In genomic region chr3:38459499-38460048, GRCh38 we compare ENCODE assay signal across 17 cellular contexts. TPM values are rescaled to one million over a fixed set of nuclear protein-coding genes. Genes with fewer than 3 reads are reported as not detected.
DNase-seq lines count a peak whose midpoint lies in the region; ATAC-seq and TF ChIP-seq lines count a peak whose summit lies in the region.
"Had no signal": no experiment of that assay in that cellular context is flagged by ENCODE, and none has a peak within 500 bp of the region (broad histone marks: within the 10 kb centered on the region; RNA-seq: fewer than 3 reads in every experiment).

No MANE protein-coding gene starts in this region.

- H4K91ac ChIP-seq in neuronal stem cell (ENCODE audit: low read depth, low read length, poor library complexity): no peak overlapping the region

- H3K27me3 ChIP-seq in dorsolateral prefrontal cortex (no peaks in the 10 kb centered on the region), neuronal stem cell (ENCODE audit: control insufficient read depth in 3 of 3, insufficient read depth in 3 of 3, low read depth in 1 of 3, low read length in 3 of 3) (no peaks in the 10 kb centered on the region), transverse colon (no peaks in the 10 kb centered on the region)

- in situ Hi-C loops in transverse colon (cut with MboI; ENCODE audit: low pct_ligation_motif_present in 1 of 4, low pct_unique_long_range_greater_than_20kb in 1 of 4, low sequenced_read_pairs in 3 of 4): loop anchor here in 1 of 4 donors (25.0 kb wide), 1 partner anchor 322 kb away; the partner anchor contains the start of genes ACAA1 and MYD88

- no peak overlapping the region for H2BK5ac ChIP-seq in neuronal stem cell (ENCODE audit: low read length)

- intact Hi-C loops in dorsolateral prefrontal cortex (cut with DNase I): loop anchor here (5.0 to 10.0 kb wide), 3 partner anchors 33 to 455 kb away; partner anchors contain the start of gene XYLB (in 1 of the 2)
- intact Hi-C loops in transverse colon (cut with DNase I; ENCODE audit: low total_unique reads): no loop called here

- peak overlapping the region; percentile 57 for H3K18ac ChIP-seq in neuronal stem cell (ENCODE audit: low read length)

- no peak for ATAC-seq in GM21717 (IDR thresholded peaks at IDR 0.05; ENCODE audit: unreplicated experiment)
- ATAC-seq in HG02885 (IDR thresholded peaks at IDR 0.05; ENCODE audit: poor library complexity, unreplicated experiment): no peak
- ATAC-seq: stimulated activated naive CD8-positive, alpha-beta T cell treated with anti-CD3 and anti-CD28 coated beads, Interleukin-15, Interleukin-2, amounts not matched to agents 100 U/mL and 50 U/mL, for 24 hours; T-helper 17 cell had no signal

- no peak overlapping the region for H2AK5ac ChIP-seq in neuronal stem cell (ENCODE audit: low read depth, low read length)

- H3K79me1 ChIP-seq in neuronal stem cell (ENCODE audit: low read depth, low read length): peaks cover 21% of the 10 kb centered on the region

- H3K4me2 ChIP-seq in neuronal stem cell (ENCODE audit: insufficient read depth, low read length, poor library complexity, severe bottlenecking): no peak overlapping the region

- peak; percentile 48 for DNase-seq in DMS 273 (lab: John Stamatoyannopoulos, UW; ENCODE audit: unreplicated experiment)
- no peak for DNase-seq in DMS 273 treated with DMSO at 0.1 percent for 48 hours (lab: John Stamatoyannopoulos, UW)
- no peak for DNase-seq in dorsolateral prefrontal cortex
- DNase-seq in neuronal stem cell (ENCODE audit: low spot score): no peak
- no peak for DNase-seq in transverse colon
- no peak for DNase-seq in stimulated activated CD4-positive, alpha-beta T cell treated with anti-CD3 and anti-CD28 coated beads, Interleukin-4, amount 100 ng/mL, for 1 hour
- DNase-seq: 8988T; activated naive CD4-positive, alpha-beta T cell; Caco-2; cerebellar nuclear complex; GOT3; NCI-H2081 treated with DMSO at 0.1 percent for 48 hours; stimulated activated naive CD8-positive, alpha-beta T cell treated with anti-CD3 and anti-CD28 coated beads, Interleukin-15, Interleukin-2, amounts not matched to agents 100 U/mL and 50 U/mL, for 24 hours; T-helper 17 cell had no signal

- TF ChIP-seq EP300 in transverse colon (IDR thresholded peaks at IDR 0.05; ENCODE audit: low read depth): no peak

- peaks cover 2 to 14% of the 10 kb centered on the region in 2 donors for H3K9me3 ChIP-seq in neuronal stem cell (replicated peaks in 1 of 2; ENCODE audit: control insufficient read depth in 2 of 2, insufficient read depth in 1 of 2, low read depth in 1 of 2, low read length in 2 of 2)
- no peaks in the 10 kb centered on the region for H3K9me3 ChIP-seq in transverse colon
- H3K9me3 ChIP-seq: Caco-2 had no signal

- no peak overlapping the region for H2BK120ac ChIP-seq in neuronal stem cell (ENCODE audit: low read depth, low read length)

- H2BK12ac ChIP-seq in neuronal stem cell (ENCODE audit: low read length): no peak overlapping the region

- TF ChIP-seq CTCF in dorsolateral prefrontal cortex (IDR thresholded peaks at IDR 0.05 in 54 of 56, conservative IDR thresholded peaks at IDR 0.05 in 2 of 56; ENCODE audit: low read depth in 1 of 56, partially characterized antibody in 56 of 56): no peak
- TF ChIP-seq CTCF in transverse colon (IDR thresholded peaks at IDR 0.05): no peak

- H3K14ac ChIP-seq in neuronal stem cell (ENCODE audit: low read length): peak overlapping the region; percentile 76

- H2BK15ac ChIP-seq in neuronal stem cell (ENCODE audit: low read length): no peak overlapping the region

- peaks cover 4 to 38% of the 10 kb centered on the region in 2 donors for H3K36me3 ChIP-seq in neuronal stem cell (replicated peaks in 1 of 2; ENCODE audit: control insufficient read depth in 2 of 2, insufficient read depth in 2 of 2, low read length in 2 of 2)
- H3K36me3 ChIP-seq in transverse colon: no peaks in the 10 kb centered on the region

- TF ChIP-seq POLR2A in transverse colon (IDR thresholded peaks at IDR 0.05): no peak

- H4K8ac ChIP-seq in neuronal stem cell (ENCODE audit: low read depth, low read length): no peak overlapping the region

- WGBS in neuronal stem cell (ENCODE audit: extremely low coverage in 2 of 2, insufficient read length in 2 of 2, insufficient replicate concordance in 1 of 2), 2 donors: no CpG with 5 or more reads among the region's 10 CpGs
- WGBS in transverse colon (ENCODE audit: low coverage in 1 of 2), 2 donors: 77% methylated on average over 5 of the region's 10 CpGs; no CpG with 5 or more reads in 1 of the 2 donors

- H2AFZ ChIP-seq in neuronal stem cell (ENCODE audit: low read length): no peak overlapping the region

- H3K9ac ChIP-seq in neuronal stem cell (ENCODE audit: low read depth, low read length, poor library complexity): no peak overlapping the region

- H3K23ac ChIP-seq in neuronal stem cell (ENCODE audit: low read depth, low read length, poor library complexity): peak overlapping the region; percentile 27

- peak overlapping the region; percentile 10 for H3K4ac ChIP-seq in neuronal stem cell (ENCODE audit: low read length)

- H3K4me1 ChIP-seq in neuronal stem cell (ENCODE audit: control insufficient read depth in 2 of 2, insufficient read depth in 1 of 2, low read depth in 1 of 2, low read length in 2 of 2) (peaks cover 8 to 24% of the 10 kb centered on the region in 2 donors), transverse colon (peaks cover 23 to 62% (median 40%) of the 10 kb centered on the region in 4 donors)

- H3K27ac ChIP-seq in dorsolateral prefrontal cortex (peak overlapping the region in 41 of 59 donors; percentile 3 to 83 (median 52)), neuronal stem cell (replicated peaks; ENCODE audit: low read length) (no peak overlapping the region), transverse colon (peak overlapping the region; percentile 69 to 81 (median 76))

- peak overlapping the region in 2 of 59 donors; percentile 9 to 17 for H3K4me3 ChIP-seq in dorsolateral prefrontal cortex
- no peak overlapping the region for H3K4me3 ChIP-seq in neuronal stem cell (ENCODE audit: low read length in 2 of 2)
- H3K4me3 ChIP-seq in transverse colon: peak overlapping the region in 3 of 4 donors; percentile 26 to 43 (median 33)

RNA-seq across cellular contexts. Expression of gene ACVR2B, which starts 5.9 kb away (rescaled TPM):
- total RNA-seq in dorsolateral prefrontal cortex: 10 to 100 TPM; 10.4 to 24.2 (median 15.9) TPM
- polyA plus RNA-seq in neuronal stem cell (2013, experiment 1 of 2): 30.1 TPM
- 31.9 TPM for polyA plus RNA-seq in neuronal stem cell (2013, experiment 2 of 2)
- total RNA-seq in transverse colon: 10 to 100 TPM in 1 of 4 donors, 1 to 10 TPM in 3; 5.9 to 12.3 (median 8.7) TPM
- polyA plus RNA-seq: IgD-negative memory B cell had no signal

RNA-seq across cellular contexts. Expression of gene EXOG, which starts 36.6 kb away (rescaled TPM):
- 10 to 100 TPM; 19.0 to 38.1 (median 27.2) TPM for total RNA-seq in dorsolateral prefrontal cortex
- polyA plus RNA-seq in neuronal stem cell (2013, experiment 1 of 2): 10.3 TPM
- 11.4 TPM for polyA plus RNA-seq in neuronal stem cell (2013, experiment 2 of 2)
- 10 to 100 TPM in 2 of 4 donors, 1 to 10 TPM in 2; 6.0 to 15.3 (median 10.8) TPM for total RNA-seq in transverse colon

Comparison
In these comparisons a context has a peak if more than half of its experiments do, and no peak if none do; other contexts are left out.
1. H3K4me3 ChIP-seq: peak in transverse colon (3 of 4); none in neuronal stem cell (0 of 2).